Comparison of ENCODE assay signal across 1 cellular context in genomic region chr17:80979547-80980378, GRCh38.
TF ChIP-seq lines count a peak whose summit lies in the region.

No MANE protein-coding gene starts in this region.

TF ChIP-seq in IMR-90, 13 proteins besides CTCF, POLR2A, EP300 and RAD21:
- TF ChIP-seq RCOR1 (IDR thresholded peaks at IDR 0.05; ENCODE audit: insufficient replicate concordance, low read length) (no peak), MAFK (IDR thresholded peaks at IDR 0.05; ENCODE audit: low read depth, low read length) (no peak), MXI1 (IDR thresholded peaks at IDR 0.05; ENCODE audit: borderline replicate concordance, low read depth, low read length) (no peak), MAZ (IDR thresholded peaks at IDR 0.05; ENCODE audit: borderline replicate concordance, low read depth, low read length) (no peak), CEBPB (IDR thresholded peaks at IDR 0.05; ENCODE audit: low read depth, low read length) (no peak), SMC3 (IDR thresholded peaks at IDR 0.05; ENCODE audit: low read depth, low read length) (no peak), ELK1 (IDR thresholded peaks at IDR 0.05; ENCODE audit: borderline replicate concordance, low read depth, low read length) (no peak), RFX5 (IDR thresholded peaks at IDR 0.05; ENCODE audit: low read depth, low read length) (no peak), NFE2L2 (IDR thresholded peaks at IDR 0.05; ENCODE audit: low read depth, low read length) (no peak), BHLHE40 (IDR thresholded peaks at IDR 0.05; ENCODE audit: low read depth, low read length) (no peak), CHD1 (IDR thresholded peaks at IDR 0.05; ENCODE audit: low read depth, low read length) (no peak), USF2 (IDR thresholded peaks at IDR 0.05; ENCODE audit: low read depth, low read length) (no peak), FOS (IDR thresholded peaks at IDR 0.05; ENCODE audit: low read depth, low read length) (no peak)
